11 cellular contexts compared by ENCODE assay signal in genomic region chr17:66992911-66993310, GRCh38. TPM values are rescaled to one million over a fixed set of nuclear protein-coding genes. Genes with fewer than 3 reads are reported as not detected.
"Had no signal": no experiment of that assay in that cellular context is flagged by ENCODE, and none has a peak within 500 bp of the region (broad histone marks: within the 10 kb centered on the region; RNA-seq: fewer than 3 reads in every experiment).

No MANE protein-coding gene starts in this region.

- H3K4me3 ChIP-seq: GM23248, GM23338, HAP-1 had no signal

- H3K9me3 ChIP-seq: HAP-1 had no signal

- H3K4me3 Mint-ChIP-seq: GM23338, H9, HFFc6 had no signal

- FAIRE-seq: H54 had no signal

- H3K4me1 ChIP-seq: HAP-1 had no signal

- H3K27ac ChIP-seq: GM23248 had no signal

- DNase-seq: GM23248, GOT3, H7, H9, HCEC 1CT, HFFc6 had no signal

- H3K9me3 Mint-ChIP-seq: GM23338, H9, HFFc6 had no signal

- H3K27ac Mint-ChIP-seq: GM23338, H9, HFFc6 had no signal

- H3K9ac ChIP-seq: GM23248 had no signal

- H2AFZ ChIP-seq: GM23248, GM23338 had no signal

- H3K4me1 Mint-ChIP-seq: GM23338, H9 had no signal

- H3K36me3 ChIP-seq: HAP-1 had no signal

- H3K4me2 ChIP-seq: GM23338 had no signal

- ATAC-seq: GM23338, HCT116 had no signal

RNA-seq across cellular contexts. Expression of gene CACNG4, which starts 28.4 kb away (rescaled TPM):
- total RNA-seq: GM23248, HFFc6 had no signal
- polyA plus RNA-seq: GM23248 had no signal

RNA-seq across cellular contexts. Expression of gene CACNG1, which starts 51.4 kb away (rescaled TPM):
- total RNA-seq: GM23248, GM23338, H4, H7, H9, HFFc6 had no signal
- polyA plus RNA-seq: GM23248, GM23338 had no signal
